Comparison of ENCODE assay signal across 7 cellular contexts in genomic region chr6:129460151-129460550, GRCh38.
"Had no signal": no experiment of that assay in that cellular context is flagged by ENCODE, and none has a peak within 500 bp of the region (broad histone marks: within the 10 kb centered on the region; RNA-seq: fewer than 3 reads in every experiment).

No MANE protein-coding gene starts in this region.

- DNase-seq: GDM1, GF-D8 had no signal

- FAIRE-seq: G401.6, GM12878, GM12892, GM18507, GM19239 had no signal

- H3K4me3 ChIP-seq: GM12878 had no signal

- ATAC-seq: GM12878 had no signal
